In genomic region chr20:20017001-20017851, GRCh38 we compare ENCODE assay signal across 7 cellular contexts. TPM values are rescaled to one million over a fixed set of nuclear protein-coding genes. Genes with fewer than 3 reads are reported as not detected.
DNase-seq lines count a peak whose midpoint lies in the region; ATAC-seq, FAIRE-seq and TF ChIP-seq lines count a peak whose summit lies in the region.

A gene with protein sequence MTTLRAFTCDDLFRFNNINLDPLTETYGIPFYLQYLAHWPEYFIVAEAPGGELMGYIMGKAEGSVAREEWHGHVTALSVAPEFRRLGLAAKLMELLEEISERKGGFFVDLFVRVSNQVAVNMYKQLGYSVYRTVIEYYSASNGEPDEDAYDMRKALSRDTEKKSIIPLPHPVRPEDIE (plus strand): TSS chr20:20017362. CDS start chr20:20017397, 35 bp downstream.

- TF ChIP-seq CTCF in astrocyte (IDR thresholded peaks at IDR 0.05; ENCODE audit: insufficient read depth, low read depth, low read length): peak; percentile 35

- peaks cover 7% of the 10 kb centered on the region for H3K4me1 ChIP-seq in astrocyte (ENCODE audit: insufficient read depth, low read length)

- H3K4me3 ChIP-seq in astrocyte (ENCODE audit: insufficient read depth, low read depth, low read length): peak within 1 kb of the TSS; percentile 89

- H3K27ac Mint-ChIP-seq in T-helper 2 cell treated with Interferon-gamma antibody and Interleukin-4, amounts not matched to agents 5 μg/mL and 100 μg/mL, for 36 hours: peak within 1 kb of the TSS; percentile 86
- peak within 1 kb of the TSS; percentile 90 for H3K27ac Mint-ChIP-seq in astrocyte (ENCODE audit: unreplicated experiment)

- peaks cover 38% of the 10 kb centered on the region for H3K4me1 Mint-ChIP-seq in T-helper 2 cell treated with Interferon-gamma antibody and Interleukin-4, amounts not matched to agents 5 μg/mL and 100 μg/mL, for 36 hours (ENCODE audit: low read depth)
- H3K4me1 Mint-ChIP-seq in astrocyte (ENCODE audit: low read depth, unreplicated experiment): peaks cover 25% of the 10 kb centered on the region

- peaks cover 53% of the 10 kb centered on the region for H3K79me2 ChIP-seq in astrocyte (ENCODE audit: insufficient read depth, low read length)

- peaks cover 9% of the 10 kb centered on the region for H3K36me3 Mint-ChIP-seq in T-helper 2 cell treated with Interferon-gamma antibody and Interleukin-4, amounts not matched to agents 5 μg/mL and 100 μg/mL, for 36 hours (ENCODE audit: low read depth)
- H3K36me3 Mint-ChIP-seq in astrocyte (ENCODE audit: low read depth, unreplicated experiment): peaks cover 8% of the 10 kb centered on the region

- H3K9ac ChIP-seq in astrocyte (ENCODE audit: low read length): peak within 1 kb of the TSS; percentile 93

- peaks cover 6% of the 10 kb centered on the region for H3K36me3 ChIP-seq in astrocyte (ENCODE audit: insufficient read depth, low read length)

- peak within 1 kb of the TSS; percentile 82 for H2AFZ ChIP-seq in astrocyte (ENCODE audit: low read depth, low read length)

- DNase-seq in NCI-H1694 (lab: John Stamatoyannopoulos, UW): peak; percentile 75
- peak; percentile 90 for DNase-seq in T-helper 2 cell treated with Interferon-gamma antibody and Interleukin-4, amounts not matched to agents 5 μg/mL and 100 μg/mL, for 36 hours (ENCODE audit: low spot score)
- peak; percentile 84 for DNase-seq in astrocyte (ENCODE audit: low read depth)
- DNase-seq in hepatic stellate cell (ENCODE audit: low spot score): peak; percentile 92
- DNase-seq in renal cortical epithelial cell (ENCODE audit: low read depth): peak; percentile 84

- ATAC-seq in GM18499 (IDR thresholded peaks at IDR 0.05; ENCODE audit: insufficient read depth, unreplicated experiment): peak; percentile 92
- ATAC-seq in HG02885 (IDR thresholded peaks at IDR 0.05; ENCODE audit: poor library complexity, unreplicated experiment): peak; percentile 99

- peak within 1 kb of the TSS; percentile 82 for H3K27ac ChIP-seq in astrocyte (ENCODE audit: low read depth, low read length)

- H3K9me3 ChIP-seq in astrocyte (ENCODE audit: insufficient read depth, low read depth, low read length): no peaks in the 10 kb centered on the region

- H3K9me3 Mint-ChIP-seq in T-helper 2 cell treated with Interferon-gamma antibody and Interleukin-4, amounts not matched to agents 5 μg/mL and 100 μg/mL, for 36 hours: no peaks in the 10 kb centered on the region
- no peaks in the 10 kb centered on the region for H3K9me3 Mint-ChIP-seq in astrocyte (ENCODE audit: unreplicated experiment)

- FAIRE-seq in astrocyte (lab: Jason Lieb, UNC): no peak

- H3K27me3 ChIP-seq in astrocyte (ENCODE audit: insufficient read depth, low read length): no peaks in the 10 kb centered on the region

- H3K27me3 Mint-ChIP-seq in T-helper 2 cell treated with Interferon-gamma antibody and Interleukin-4, amounts not matched to agents 5 μg/mL and 100 μg/mL, for 36 hours (ENCODE audit: low read depth): no peaks in the 10 kb centered on the region
- no peaks in the 10 kb centered on the region for H3K27me3 Mint-ChIP-seq in astrocyte (ENCODE audit: low read depth, unreplicated experiment)

- H4K20me1 ChIP-seq in astrocyte (ENCODE audit: insufficient read depth, low read length): peaks cover 44% of the 10 kb centered on the region

- H3K4me2 ChIP-seq in astrocyte (ENCODE audit: low read length): peak within 1 kb of the TSS; percentile 99

- peak within 1 kb of the TSS; percentile 92 for H3K4me3 Mint-ChIP-seq in T-helper 2 cell treated with Interferon-gamma antibody and Interleukin-4, amounts not matched to agents 5 μg/mL and 100 μg/mL, for 36 hours
- peak within 1 kb of the TSS; percentile 85 for H3K4me3 Mint-ChIP-seq in astrocyte (ENCODE audit: unreplicated experiment)

RNA-seq across cellular contexts. Expression of the gene that starts here (rescaled TPM):
- 61.5 and 73.0 TPM in 2 replicates for total RNA-seq in astrocyte
- 49.1 and 57.0 TPM in 2 replicates for total RNA-seq in renal cortical epithelial cell

Comparison
In these comparisons a context has a peak if more than half of its experiments do, and no peak if none do; other contexts are left out.
1. Peak in every context shown above with its lines: DNase-seq, ATAC-seq, H3K4me3 ChIP-seq and H3K27ac ChIP-seq.